Comparison of ENCODE assay signal across 3 cellular contexts in the genomic region with DNA sequence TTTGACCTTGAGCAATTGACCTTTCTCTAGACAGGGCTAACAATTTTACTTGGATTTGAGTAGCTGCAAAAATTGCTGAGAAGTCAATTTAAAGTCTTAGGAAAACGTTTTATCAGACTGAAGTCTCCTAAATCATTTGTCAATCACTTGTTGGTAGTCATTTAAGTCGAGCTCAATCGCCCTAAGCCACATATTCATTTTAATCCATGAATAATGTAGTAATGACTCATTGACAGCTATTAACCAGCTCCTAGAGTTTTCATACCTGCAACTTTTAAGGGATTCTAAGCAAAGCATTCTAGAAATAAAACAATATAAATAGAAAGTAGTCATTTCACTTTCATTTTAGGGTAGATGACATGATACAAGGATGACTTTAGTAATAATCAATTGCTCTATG.
TF ChIP-seq lines count a peak whose summit lies in the region.

No MANE protein-coding gene starts in this region.

TF ChIP-seq in SK-N-SH, 30 proteins besides CTCF, POLR2A, EP300 and RAD21:
- no peak for TF ChIP-seq GABPA (IDR thresholded peaks at IDR 0.05; ENCODE audit: low read depth)
- no peak for TF ChIP-seq GATA2 (CRISPR knock-in tag; IDR thresholded peaks at IDR 0.05)
- no peak for TF ChIP-seq USF1 (IDR thresholded peaks at IDR 0.05; ENCODE audit: borderline replicate concordance, low read depth)
- no peak for TF ChIP-seq PBX3 (IDR thresholded peaks at IDR 0.05)
- TF ChIP-seq RCOR1 (IDR thresholded peaks at IDR 0.05; ENCODE audit: low read length): no peak
- TF ChIP-seq CHD2 (IDR thresholded peaks at IDR 0.05; ENCODE audit: low read length, partially characterized antibody): no peak
- TF ChIP-seq, protein P1, sequence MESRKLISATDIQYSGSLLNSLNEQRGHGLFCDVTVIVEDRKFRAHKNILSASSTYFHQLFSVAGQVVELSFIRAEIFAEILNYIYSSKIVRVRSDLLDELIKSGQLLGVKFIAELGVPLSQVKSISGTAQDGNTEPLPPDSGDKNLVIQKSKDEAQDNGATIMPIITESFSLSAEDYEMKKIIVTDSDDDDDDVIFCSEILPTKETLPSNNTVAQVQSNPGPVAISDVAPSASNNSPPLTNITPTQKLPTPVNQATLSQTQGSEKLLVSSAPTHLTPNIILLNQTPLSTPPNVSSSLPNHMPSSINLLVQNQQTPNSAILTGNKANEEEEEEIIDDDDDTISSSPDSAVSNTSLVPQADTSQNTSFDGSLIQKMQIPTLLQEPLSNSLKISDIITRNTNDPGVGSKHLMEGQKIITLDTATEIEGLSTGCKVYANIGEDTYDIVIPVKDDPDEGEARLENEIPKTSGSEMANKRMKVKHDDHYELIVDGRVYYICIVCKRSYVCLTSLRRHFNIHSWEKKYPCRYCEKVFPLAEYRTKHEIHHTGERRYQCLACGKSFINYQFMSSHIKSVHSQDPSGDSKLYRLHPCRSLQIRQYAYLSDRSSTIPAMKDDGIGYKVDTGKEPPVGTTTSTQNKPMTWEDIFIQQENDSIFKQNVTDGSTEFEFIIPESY (IDR thresholded peaks at IDR 0.05; ENCODE audit: borderline replicate concordance, low read depth): no peak
- TF ChIP-seq, protein P2, sequence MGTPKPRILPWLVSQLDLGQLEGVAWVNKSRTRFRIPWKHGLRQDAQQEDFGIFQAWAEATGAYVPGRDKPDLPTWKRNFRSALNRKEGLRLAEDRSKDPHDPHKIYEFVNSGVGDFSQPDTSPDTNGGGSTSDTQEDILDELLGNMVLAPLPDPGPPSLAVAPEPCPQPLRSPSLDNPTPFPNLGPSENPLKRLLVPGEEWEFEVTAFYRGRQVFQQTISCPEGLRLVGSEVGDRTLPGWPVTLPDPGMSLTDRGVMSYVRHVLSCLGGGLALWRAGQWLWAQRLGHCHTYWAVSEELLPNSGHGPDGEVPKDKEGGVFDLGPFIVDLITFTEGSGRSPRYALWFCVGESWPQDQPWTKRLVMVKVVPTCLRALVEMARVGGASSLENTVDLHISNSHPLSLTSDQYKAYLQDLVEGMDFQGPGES (IDR thresholded peaks at IDR 0.05; ENCODE audit: low read depth, low read length): no peak
- TF ChIP-seq NFIC (IDR thresholded peaks at IDR 0.05; ENCODE audit: borderline replicate concordance): no peak
- no peak for TF ChIP-seq FOSL2 (IDR thresholded peaks at IDR 0.05; ENCODE audit: borderline replicate concordance, low read depth)

TF ChIP-seq in SK-N-SH treated with all-trans-retinoic acid at 6 μM for 48 hours, 23 proteins besides CTCF, POLR2A, EP300 and RAD21:
- TF ChIP-seq, protein P3, sequence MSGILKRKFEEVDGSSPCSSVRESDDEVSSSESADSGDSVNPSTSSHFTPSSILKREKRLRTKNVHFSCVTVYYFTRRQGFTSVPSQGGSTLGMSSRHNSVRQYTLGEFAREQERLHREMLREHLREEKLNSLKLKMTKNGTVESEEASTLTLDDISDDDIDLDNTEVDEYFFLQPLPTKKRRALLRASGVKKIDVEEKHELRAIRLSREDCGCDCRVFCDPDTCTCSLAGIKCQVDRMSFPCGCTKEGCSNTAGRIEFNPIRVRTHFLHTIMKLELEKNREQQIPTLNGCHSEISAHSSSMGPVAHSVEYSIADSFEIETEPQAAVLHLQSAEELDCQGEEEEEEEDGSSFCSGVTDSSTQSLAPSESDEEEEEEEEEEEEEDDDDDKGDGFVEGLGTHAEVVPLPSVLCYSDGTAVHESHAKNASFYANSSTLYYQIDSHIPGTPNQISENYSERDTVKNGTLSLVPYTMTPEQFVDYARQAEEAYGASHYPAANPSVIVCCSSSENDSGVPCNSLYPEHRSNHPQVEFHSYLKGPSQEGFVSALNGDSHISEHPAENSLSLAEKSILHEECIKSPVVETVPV (CRISPR knock-in tag; IDR thresholded peaks at IDR 0.05): no peak
- TF ChIP-seq ZFP30 (CRISPR knock-in tag; IDR thresholded peaks at IDR 0.05) (no peak), SNAI2 (CRISPR knock-in tag; IDR thresholded peaks at IDR 0.05) (no peak), RARB (CRISPR knock-in tag; IDR thresholded peaks at IDR 0.05) (no peak), TOX (CRISPR knock-in tag; IDR thresholded peaks at IDR 0.05; ENCODE audit: borderline replicate concordance) (no peak), TSHZ2 (CRISPR knock-in tag; IDR thresholded peaks at IDR 0.05) (no peak), ESRRG (CRISPR knock-in tag; IDR thresholded peaks at IDR 0.05) (no peak)
TF ChIP-seq in SK-N-SH treated with all-trans-retinoic acid at 6 μM for 48 hours: peak in this region for 0.

TF ChIP-seq in IMR-90, 13 proteins besides CTCF, POLR2A, EP300 and RAD21:
- TF ChIP-seq, protein P4, sequence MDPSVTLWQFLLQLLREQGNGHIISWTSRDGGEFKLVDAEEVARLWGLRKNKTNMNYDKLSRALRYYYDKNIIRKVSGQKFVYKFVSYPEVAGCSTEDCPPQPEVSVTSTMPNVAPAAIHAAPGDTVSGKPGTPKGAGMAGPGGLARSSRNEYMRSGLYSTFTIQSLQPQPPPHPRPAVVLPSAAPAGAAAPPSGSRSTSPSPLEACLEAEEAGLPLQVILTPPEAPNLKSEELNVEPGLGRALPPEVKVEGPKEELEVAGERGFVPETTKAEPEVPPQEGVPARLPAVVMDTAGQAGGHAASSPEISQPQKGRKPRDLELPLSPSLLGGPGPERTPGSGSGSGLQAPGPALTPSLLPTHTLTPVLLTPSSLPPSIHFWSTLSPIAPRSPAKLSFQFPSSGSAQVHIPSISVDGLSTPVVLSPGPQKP (IDR thresholded peaks at IDR 0.05; ENCODE audit: borderline replicate concordance, low read depth, low read length): no peak
- TF ChIP-seq BHLHE40 (IDR thresholded peaks at IDR 0.05; ENCODE audit: low read depth, low read length): no peak
- TF ChIP-seq MAFK (IDR thresholded peaks at IDR 0.05; ENCODE audit: low read depth, low read length): peak; percentile 40; the same call in 1 of the 2 replicates
- TF ChIP-seq USF2 (IDR thresholded peaks at IDR 0.05; ENCODE audit: low read depth, low read length): no peak
- no peak for TF ChIP-seq CHD1 (IDR thresholded peaks at IDR 0.05; ENCODE audit: low read depth, low read length)
- TF ChIP-seq RFX5 (IDR thresholded peaks at IDR 0.05; ENCODE audit: low read depth, low read length): no peak
- TF ChIP-seq CEBPB (IDR thresholded peaks at IDR 0.05; ENCODE audit: low read depth, low read length): no peak
